Comparison of ENCODE assay signal across 1 cellular context in genomic region chr20:31835977-31836852, GRCh38.
TF ChIP-seq lines count a peak whose summit lies in the region.

No MANE protein-coding gene starts in this region.

TF ChIP-seq in K562, 482 proteins besides CTCF, POLR2A, EP300 and RAD21 (continued from another document and continues in another):
- no peak for TF ChIP-seq ETS1 (conservative IDR thresholded peaks at IDR 0.05; ENCODE audit: control insufficient read depth, low read depth, low read length)
- no peak for TF ChIP-seq ZBTB17 (CRISPR knock-in tag; IDR thresholded peaks at IDR 0.05)
- no peak for TF ChIP-seq NR2F6 (CRISPR knock-in tag; IDR thresholded peaks at IDR 0.05)
- TF ChIP-seq ARID4B (CRISPR knock-in tag; IDR thresholded peaks at IDR 0.05) = 0 out of 2 replicates have a peak, but pooled peaks have one; percentile 48
- no peak for TF ChIP-seq MEF2A (IDR thresholded peaks at IDR 0.05; ENCODE audit: control insufficient read depth, low read depth, low read length)
- TF ChIP-seq ZBTB5 (IDR thresholded peaks at IDR 0.05) = no peak
- no peak for TF ChIP-seq ZNF518B (CRISPR knock-in tag; IDR thresholded peaks at IDR 0.05)
- no peak for TF ChIP-seq HSF4 (CRISPR knock-in tag; IDR thresholded peaks at IDR 0.05; ENCODE audit: borderline replicate concordance)
- no peak for TF ChIP-seq ZNF445 (CRISPR knock-in tag; IDR thresholded peaks at IDR 0.05; ENCODE audit: low read depth)
- peak; percentile 72 for TF ChIP-seq CBFA2T2 (conservative IDR thresholded peaks at IDR 0.05)
- no peak for TF ChIP-seq BCL6 (CRISPR knock-in tag; IDR thresholded peaks at IDR 0.05)
- no peak for TF ChIP-seq HOMEZ (CRISPR knock-in tag; IDR thresholded peaks at IDR 0.05)
- TF ChIP-seq NR1H2 (CRISPR knock-in tag; IDR thresholded peaks at IDR 0.05) = no peak
- no peak for TF ChIP-seq POLR3G (IDR thresholded peaks at IDR 0.05; ENCODE audit: extremely low read depth, insufficient read length, insufficient replicate concordance)
- no peak for TF ChIP-seq PHF21A (IDR thresholded peaks at IDR 0.05; ENCODE audit: borderline replicate concordance, low read depth)
- TF ChIP-seq TGIF2 (CRISPR knock-in tag; IDR thresholded peaks at IDR 0.05) = no peak
- TF ChIP-seq PHB (CRISPR knock-in tag; IDR thresholded peaks at IDR 0.05) = no peak
- TF ChIP-seq WHSC1 (IDR thresholded peaks at IDR 0.05; ENCODE audit: low read length) = no peak
- TF ChIP-seq ZBTB1 (CRISPR knock-in tag; IDR thresholded peaks at IDR 0.05; ENCODE audit: borderline replicate concordance, low read depth) = peak; percentile 87
- no peak for TF ChIP-seq ZNF3 (CRISPR knock-in tag; IDR thresholded peaks at IDR 0.05)
- peak; percentile 22; the same call in 1 of the 2 replicates for TF ChIP-seq PKNOX1 (IDR thresholded peaks at IDR 0.05)
- TF ChIP-seq ZNF57 (CRISPR knock-in tag; IDR thresholded peaks at IDR 0.05) = no peak
- no peak for TF ChIP-seq TEAD2 (tag; IDR thresholded peaks at IDR 0.05)
- no peak for TF ChIP-seq PURB (CRISPR knock-in tag; IDR thresholded peaks at IDR 0.05; ENCODE audit: low read depth)
- TF ChIP-seq SRSF9 (IDR thresholded peaks at IDR 0.05; ENCODE audit: borderline replicate concordance, low read depth, low read length) = no peak
- TF ChIP-seq SMAD3 (CRISPR knock-in tag; conservative IDR thresholded peaks at IDR 0.05) = no peak
- TF ChIP-seq PTRF (tag; IDR thresholded peaks at IDR 0.05) = no peak
- peak; percentile 20; the same call in 1 of the 2 replicates for TF ChIP-seq LCOR (CRISPR knock-in tag; IDR thresholded peaks at IDR 0.05)
- no peak for TF ChIP-seq TAF1 (IDR thresholded peaks at IDR 0.05; ENCODE audit: control insufficient read depth, extremely low read depth, insufficient read depth, low read length, severe bottlenecking)
- no peak for TF ChIP-seq ZNF407 (IDR thresholded peaks at IDR 0.05; ENCODE audit: low read depth)
- peak; percentile 72; the same call in 1 of the 2 replicates for TF ChIP-seq MTA3 (IDR thresholded peaks at IDR 0.05; ENCODE audit: borderline replicate concordance)
- TF ChIP-seq EGR1 (conservative IDR thresholded peaks at IDR 0.05) = no peak
- no peak for TF ChIP-seq ZFPM2 (CRISPR knock-in tag; IDR thresholded peaks at IDR 0.05)
- no peak for TF ChIP-seq ZNF133 (CRISPR knock-in tag; IDR thresholded peaks at IDR 0.05)
- no peak for TF ChIP-seq ATF1 (CRISPR knock-in tag; IDR thresholded peaks at IDR 0.05)
- TF ChIP-seq ATF1 (tag; IDR thresholded peaks at IDR 0.05) = peak; percentile 25; the same call in 1 of the 2 replicates
- peak; percentile 67 for TF ChIP-seq NFIC (IDR thresholded peaks at IDR 0.05)
- no peak for TF ChIP-seq KLF10 (CRISPR knock-in tag; IDR thresholded peaks at IDR 0.05)
- TF ChIP-seq ZNF764 (CRISPR knock-in tag; IDR thresholded peaks at IDR 0.05; ENCODE audit: low read depth) = no peak
- TF ChIP-seq ZNF511 (CRISPR knock-in tag; IDR thresholded peaks at IDR 0.05) = no peak
- TF ChIP-seq HDAC3 (IDR thresholded peaks at IDR 0.05; ENCODE audit: borderline replicate concordance, partially characterized antibody) = no peak
- no peak for TF ChIP-seq ZNF431 (CRISPR knock-in tag; IDR thresholded peaks at IDR 0.05)
